Comparison of ENCODE assay signal across 22 cellular contexts in the genomic region with DNA sequence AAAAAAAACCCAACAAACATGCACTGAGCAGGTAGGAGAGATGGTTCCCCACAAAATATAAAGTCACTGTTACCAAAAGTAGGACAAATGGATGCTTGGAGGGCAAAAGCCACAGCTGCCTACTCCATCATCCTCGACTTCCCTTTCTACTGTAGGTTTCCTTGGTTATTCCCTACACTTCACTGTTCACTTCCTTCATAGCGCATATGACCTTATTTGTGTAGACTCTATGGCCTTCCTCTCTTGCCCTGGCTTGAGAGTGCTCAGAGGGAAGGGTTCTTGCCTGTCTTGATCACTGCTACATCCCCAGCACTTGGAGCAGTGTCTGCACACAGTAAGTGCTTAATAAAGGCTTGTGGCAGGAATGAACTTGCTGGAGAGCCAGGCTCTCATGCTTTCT. TPM values are rescaled to one million over a fixed set of nuclear protein-coding genes. Genes with fewer than 3 reads are reported as not detected.
DNase-seq lines count a peak whose midpoint lies in the region; ATAC-seq, FAIRE-seq and TF ChIP-seq lines count a peak whose summit lies in the region.
"Had no signal": no experiment of that assay in that cellular context is flagged by ENCODE, and none has a peak within 500 bp of the region (broad histone marks: within the 10 kb centered on the region; RNA-seq: fewer than 3 reads in every experiment).

No MANE protein-coding gene starts in this region.

- no peak overlapping the region for H3K9ac ChIP-seq in HCT116 (ENCODE audit: low read length)
- H3K9ac ChIP-seq in K562 (ENCODE audit: insufficient read depth in 1 of 2, low read depth in 2 of 2, low read length in 2 of 2): no peak overlapping the region
- no peak overlapping the region for H3K9ac ChIP-seq in endodermal cell (ENCODE audit: extremely low read depth, low read length, poor library complexity, severe bottlenecking)

- TF ChIP-seq EP300 in K562 (IDR thresholded peaks at IDR 0.05; ENCODE audit: low read length): no peak

- DNase-seq in HCT116 (ENCODE audit: low read depth, low spot score) (no peak), K562 (ENCODE audit: extremely low read depth in 1 of 4, low spot score in 3 of 4) (no peak), left lung (no peak), upper lobe of right lung (no peak), pancreas (no peak), endodermal cell (no peak)
- DNase-seq in effector memory CD4-positive, alpha-beta T cell: no peak
- DNase-seq: C1 segment of cervical spinal cord; Caco-2; CD4-positive, CD25-positive, alpha-beta regulatory T cell; CD8-positive, alpha-beta T cell; DMS153; DND-41 had no signal

- intact Hi-C loops in HCT116 (cut with micrococcal nuclease) (loop anchor here (5.0 kb wide), 1 partner anchor 108 kb away; no protein-coding TSS in a partner anchor), K562 (cut with micrococcal nuclease) (no loop called here), left lung (cut with DNase I) (no loop called here), upper lobe of right lung (cut with DNase I) (no loop called here), pancreas (cut with DNase I) (no loop called here)

- no peaks in the 10 kb centered on the region for H3K9me2 ChIP-seq in HCT116 (ENCODE audit: insufficient read depth)

- H3K27ac ChIP-seq in HCT116 (ENCODE audit: low read depth, low read length): no peak overlapping the region
- no peak overlapping the region for H3K27ac ChIP-seq in K562 (ENCODE audit: extremely low read depth, low read depth, low read length)
- H3K27ac ChIP-seq in left lung: no peak overlapping the region
- no peak overlapping the region for H3K27ac ChIP-seq in upper lobe of right lung
- H3K27ac ChIP-seq in effector memory CD4-positive, alpha-beta T cell (ENCODE audit: insufficient read depth, low read length, poor library complexity, severe bottlenecking): no peak overlapping the region
- H3K27ac ChIP-seq in pancreas: no peak overlapping the region
- no peak overlapping the region for H3K27ac ChIP-seq in endodermal cell (ENCODE audit: low read depth, low read length)

- FAIRE-seq in K562 (lab: Jason Lieb, UNC): no peak
- no peak for FAIRE-seq in pancreas (lab: Jason Lieb, UNC)
- FAIRE-seq: G401.6, GM12878, GM18507, H54 had no signal

- no peaks in the 10 kb centered on the region for H4K20me1 ChIP-seq in HCT116 (ENCODE audit: insufficient read depth)
- no peaks in the 10 kb centered on the region for H4K20me1 ChIP-seq in K562 (replicated peaks; ENCODE audit: control insufficient read depth, insufficient read depth, low read length)

- CTCF ChIA-PET in HCT116 (lab: Charles Lee) (interaction anchor here (1.7 kb wide), 1 partner anchor 12 kb away, joined by 4 read pairs; no protein-coding TSS in a partner anchor), K562 (lab: Yijun Ruan, JAX; ENCODE audit: low intra/inter-chr PET ratio) (no interaction called here)

- no peak overlapping the region for H3K27ac Mint-ChIP-seq in endodermal cell
- H3K27ac Mint-ChIP-seq: CD8-positive, alpha-beta T cell; GM23338 had no signal

- RAD21 ChIA-PET in HCT116 (lab: Charles Lee; ENCODE audit: low non-redundant PET in 1 of 2, low total read pairs in 2 of 2, uncharacterized antibody in 2 of 2, unreplicated experiment in 2 of 2): no interaction called here

- BruUV-seq in HCT116 (replicated peaks; lab: Mats Ljungman, UMichigan) (no TSS peak), K562 (replicated peaks; lab: Mats Ljungman, UMichigan) (no TSS peak)

- no peaks in the 10 kb centered on the region for H3K79me2 ChIP-seq in HCT116 (ENCODE audit: insufficient read depth, low read length)
- H3K79me2 ChIP-seq in K562 (ENCODE audit: control insufficient read depth, insufficient read depth, low read length): no peaks in the 10 kb centered on the region

- H3K4me3 ChIP-seq in HCT116 (replicated peaks in 1 of 2; ENCODE audit: low read depth in 1 of 2, low read length in 2 of 2): no peak overlapping the region
- no peak overlapping the region for H3K4me3 ChIP-seq in K562
- H3K4me3 ChIP-seq in left lung: no peak overlapping the region
- H3K4me3 ChIP-seq in upper lobe of right lung: no peak overlapping the region
- no peak overlapping the region for H3K4me3 ChIP-seq in effector memory CD4-positive, alpha-beta T cell (ENCODE audit: insufficient read depth, low read depth, low read length, poor library complexity, severe bottlenecking)
- H3K4me3 ChIP-seq in pancreas: no peak overlapping the region
- H3K4me3 ChIP-seq in endodermal cell (ENCODE audit: low read length): no peak overlapping the region
- H3K4me3 ChIP-seq: GM12878, GM23338, HAP-1 had no signal

- no peaks in the 10 kb centered on the region for H3K27me3 ChIP-seq in HCT116 (ENCODE audit: insufficient read depth, low read length)
- peaks cover 21 to 32% of the 10 kb centered on the region in 2 experiments for H3K27me3 ChIP-seq in K562 (ENCODE audit: control insufficient read depth in 2 of 2, insufficient read depth in 2 of 2, low read length in 2 of 2)
- H3K27me3 ChIP-seq in left lung: peaks cover 0 to 3% of the 10 kb centered on the region in 2 donors
- H3K27me3 ChIP-seq in upper lobe of right lung: no peaks in the 10 kb centered on the region
- H3K27me3 ChIP-seq in effector memory CD4-positive, alpha-beta T cell (replicated peaks; ENCODE audit: control insufficient read depth, insufficient read depth, low read length, poor library complexity, severe bottlenecking): no peaks in the 10 kb centered on the region
- no peaks in the 10 kb centered on the region for H3K27me3 ChIP-seq in pancreas
- no peaks in the 10 kb centered on the region for H3K27me3 ChIP-seq in endodermal cell (ENCODE audit: control insufficient read depth, insufficient read depth, low read length, poor library complexity, severe bottlenecking)

- TF ChIP-seq CTCF in HCT116 (IDR thresholded peaks at IDR 0.05 in 2 of 3, conservative IDR thresholded peaks at IDR 0.05 in 1 of 3; ENCODE audit: borderline replicate concordance in 1 of 3, insufficient read depth in 1 of 3, low read depth in 2 of 3, low read length in 2 of 3): no peak
- TF ChIP-seq CTCF in K562 (IDR thresholded peaks at IDR 0.05 in 2 of 3, conservative IDR thresholded peaks at IDR 0.05 in 1 of 3; ENCODE audit: insufficient read depth in 2 of 3, low read depth in 1 of 3, low read length in 3 of 3): no peak
- TF ChIP-seq CTCF in left lung (IDR thresholded peaks at IDR 0.05): no peak
- TF ChIP-seq CTCF in upper lobe of right lung (IDR thresholded peaks at IDR 0.05): no peak
- TF ChIP-seq CTCF in pancreas (IDR thresholded peaks at IDR 0.05): no peak
- TF ChIP-seq CTCF in endodermal cell (conservative IDR thresholded peaks at IDR 0.05): no peak

- H3K4me2 ChIP-seq in HCT116 (ENCODE audit: low read length) (peak overlapping the region; percentile 21; the same call in 1 of the 2 replicates), K562 (ENCODE audit: insufficient read depth, low read length) (no peak overlapping the region)
- H3K4me2 ChIP-seq: GM23338 had no signal

- H3K9me3 Mint-ChIP-seq in endodermal cell: no peaks in the 10 kb centered on the region
- H3K9me3 Mint-ChIP-seq: CD8-positive, alpha-beta T cell; GM23338 had no signal

- no peak for TF ChIP-seq POLR2A in HCT116 (IDR thresholded peaks at IDR 0.05; ENCODE audit: borderline replicate concordance, extremely low read depth, insufficient read depth, insufficient read length)
- TF ChIP-seq POLR2A in K562 (conservative IDR thresholded peaks at IDR 0.05): no peak

- H3K4me1 ChIP-seq in HCT116 (ENCODE audit: control insufficient read depth in 1 of 2, insufficient read depth in 2 of 2, low read length in 2 of 2): peaks cover 4 to 8% of the 10 kb centered on the region in 2 experiments
- H3K4me1 ChIP-seq in K562 (replicated peaks in 1 of 2; ENCODE audit: control insufficient read depth in 2 of 2, insufficient read depth in 2 of 2, low read length in 2 of 2): peaks cover 0 to 3% of the 10 kb centered on the region in 2 experiments; a peak in 2 of 5 replicates
- H3K4me1 ChIP-seq in left lung: no peaks in the 10 kb centered on the region
- H3K4me1 ChIP-seq in upper lobe of right lung: no peaks in the 10 kb centered on the region
- no peaks in the 10 kb centered on the region for H3K4me1 ChIP-seq in effector memory CD4-positive, alpha-beta T cell (ENCODE audit: control insufficient read depth, insufficient read depth, low read length, poor library complexity, severe bottlenecking)
- H3K4me1 ChIP-seq in pancreas: peaks cover 0 to 7% (median 0%) of the 10 kb centered on the region in 3 donors
- no peaks in the 10 kb centered on the region for H3K4me1 ChIP-seq in endodermal cell (ENCODE audit: control insufficient read depth, insufficient read depth, low read length)
- H3K4me1 ChIP-seq: HAP-1 had no signal

- no peaks in the 10 kb centered on the region for H3K4me1 Mint-ChIP-seq in endodermal cell
- H3K4me1 Mint-ChIP-seq: CD4-positive, CD25-positive, alpha-beta regulatory T cell; GM23338 had no signal

- TF ChIP-seq RAD21 in HCT116 (IDR thresholded peaks at IDR 0.05; ENCODE audit: low read depth) (no peak), K562 (CRISPR knock-in tag; conservative IDR thresholded peaks at IDR 0.05 in 1 of 2, IDR thresholded peaks at IDR 0.05 in 1 of 2) (no peak)

- H2AFZ ChIP-seq in HCT116 (ENCODE audit: low read depth, low read length, poor library complexity, severe bottlenecking) (no peak overlapping the region), K562 (ENCODE audit: low read depth, low read length) (no peak overlapping the region)
- H2AFZ ChIP-seq: GM23338 had no signal

- in situ Hi-C loops in K562 (cut with MboI): no loop called here

- ATAC-seq in HCT116 (no peak), K562 (no peak), left lung (peak; percentile 47), upper lobe of right lung (peak; percentile 93), pancreas (no peak), GM18498 (IDR thresholded peaks at IDR 0.05; ENCODE audit: unreplicated experiment) (no peak)
- ATAC-seq: CD8-positive, alpha-beta T cell; GM12878; GM23338 had no signal

- no peaks in the 10 kb centered on the region for H3K9me3 ChIP-seq in HCT116 (ENCODE audit: control insufficient read depth in 1 of 2, insufficient read depth in 1 of 2, low read depth in 1 of 2, low read length in 2 of 2)
- H3K9me3 ChIP-seq in K562 (replicated peaks; ENCODE audit: control insufficient read depth, insufficient read depth, low read depth, low read length): no peaks in the 10 kb centered on the region
- H3K9me3 ChIP-seq in left lung: no peaks in the 10 kb centered on the region
- no peaks in the 10 kb centered on the region for H3K9me3 ChIP-seq in upper lobe of right lung
- H3K9me3 ChIP-seq in effector memory CD4-positive, alpha-beta T cell (ENCODE audit: control insufficient read depth, low read length): no peaks in the 10 kb centered on the region
- H3K9me3 ChIP-seq in pancreas: no peaks in the 10 kb centered on the region
- H3K9me3 ChIP-seq in endodermal cell (ENCODE audit: control insufficient read depth, low read length): no peaks in the 10 kb centered on the region
- H3K9me3 ChIP-seq: Caco-2, HAP-1 had no signal

- H3K4me3 Mint-ChIP-seq in endodermal cell: no peak overlapping the region
- H3K4me3 Mint-ChIP-seq: CD4-positive, CD25-positive, alpha-beta regulatory T cell; CD8-positive, alpha-beta T cell; GM23338 had no signal

- WGBS in K562 (ENCODE audit: insufficient coverage, low coverage, missing lambda C conversion rate): 12% methylated on average over 2 of the region's 2 CpGs
- 75 to 78% methylated on average over 2 of the region's 2 CpGs for WGBS in pancreas, 2 donors
- 92 to 94% methylated on average over 2 of the region's 2 CpGs for WGBS in endodermal cell (ENCODE audit: insufficient coverage in 1 of 2, insufficient read length in 1 of 2), 2 experiments

- H3K27me3 Mint-ChIP-seq in endodermal cell (ENCODE audit: insufficient read depth): peaks cover 7% of the 10 kb centered on the region

- H3K36me3 ChIP-seq in HCT116 (ENCODE audit: control insufficient read depth in 1 of 2, insufficient read depth in 2 of 2, low read length in 2 of 2) (no peaks in the 10 kb centered on the region), K562 (ENCODE audit: control insufficient read depth, insufficient read depth, low read length) (no peaks in the 10 kb centered on the region), left lung (no peaks in the 10 kb centered on the region), upper lobe of right lung (no peaks in the 10 kb centered on the region), pancreas (no peaks in the 10 kb centered on the region), endodermal cell (ENCODE audit: control insufficient read depth, insufficient read depth, low read length) (no peaks in the 10 kb centered on the region)
- H3K36me3 ChIP-seq in effector memory CD4-positive, alpha-beta T cell (ENCODE audit: control insufficient read depth, insufficient read depth, low read length): no peaks in the 10 kb centered on the region
- H3K36me3 ChIP-seq: HAP-1 had no signal

- no peaks in the 10 kb centered on the region for H3K36me3 Mint-ChIP-seq in endodermal cell (ENCODE audit: low read depth)
- H3K36me3 Mint-ChIP-seq: CD4-positive, CD25-positive, alpha-beta regulatory T cell; CD8-positive, alpha-beta T cell had no signal

- no peaks in the 10 kb centered on the region for H3K9me1 ChIP-seq in K562 (ENCODE audit: control insufficient read depth, insufficient read depth, low read length)

- POLR2A ChIA-PET in HCT116 (lab: Charles Lee) (no interaction called here), K562 (lab: Yijun Ruan, JAX) (no interaction called here)

RNA-seq across cellular contexts. Expression of a gene that starts 14.6 kb away (rescaled TPM):
- total RNA-seq in HCT116 (2021; ENCODE audit: unreplicated experiment): 76.9 TPM
- polyA plus RNA-seq in HCT116 (2012): 25.0 and 39.1 TPM in 2 replicates
- total RNA-seq in K562 (2011; cell fraction: chromatin; rRNA removed; ENCODE audit: low replicate concordance): 0.90 and 1.7 TPM in 2 replicates
- total RNA-seq in K562 (2011; cell fraction: nucleolus; rRNA removed): 1.3 and 1.8 TPM in 2 replicates
- total RNA-seq in K562 (2011; cell fraction: nucleoplasm; rRNA removed): 1.3 TPM in 2 replicates
- total RNA-seq in K562 (2014; rRNA removed): 1.1 and 1.2 TPM in 2 replicates
- total RNA-seq in K562 (2014; rRNA removed; fragmentation: Illumina TruSeq; extraction: Trizol): 0.73 and 0.95 TPM in 2 replicates
- 0.26 and 0.47 TPM in 2 replicates for total RNA-seq in K562 (2015; rRNA removed; fragmentation: Illumina TruSeq; extraction: Trizol)
- 0.95 and 2.3 TPM in 2 replicates for total RNA-seq in K562 (2021)
- polyA plus RNA-seq in K562 (2011; rRNA removed): 0.98 and 1.9 TPM in 2 replicates
- 1.7 and 2.1 TPM in 2 replicates for polyA plus RNA-seq in K562 (2011; cell fraction: cytosol; rRNA removed)
- polyA plus RNA-seq in K562 (2011; cell fraction: nucleus; rRNA removed): 1.1 and 1.7 TPM in 2 replicates
- 0.29 and 0.94 TPM in 2 replicates for polyA plus RNA-seq in K562 (2012)
- 0.98 and 1.4 TPM in 2 replicates for polyA plus RNA-seq in K562 (2014; fragmentation: Illumina TruSeq; extraction: Trizol)
- under 1 TPM; 0.03 to 0.14 TPM for polyA plus RNA-seq in K562 (2014; fragmentation: Nextera tagmentation; extraction: Ambion mirVana)
- polyA plus RNA-seq in K562 (2014; rRNA removed): 0.97 and 1.3 TPM in 2 replicates
- polyA minus RNA-seq in K562 (2011; rRNA and poly(A)+ RNA removed): 0.32 and 0.90 TPM in 2 replicates
- 0.38 TPM in 1 of 2 replicates, not detected in the other for polyA minus RNA-seq in K562 (2011; cell fraction: cytosol; rRNA and poly(A)+ RNA removed)
- polyA minus RNA-seq in K562 (2011; cell fraction: nucleus; rRNA and poly(A)+ RNA removed): 0.81 and 1.1 TPM in 2 replicates
- 10 to 100 TPM; 23.4 to 27.7 TPM for total RNA-seq in left lung
- 16.2 TPM for total RNA-seq in upper lobe of right lung
- 10 to 100 TPM; 10.4 to 36.8 (median 18.4) TPM for total RNA-seq in pancreas
- 10 to 100 TPM; 42.1 to 48.2 TPM for polyA plus RNA-seq in pancreas
- 10 to 100 TPM; 14.3 to 21.2 TPM for total RNA-seq in endodermal cell
- 9.0 TPM for polyA plus RNA-seq in endodermal cell (2013, experiment 1 of 2)
- 8.0 TPM for polyA plus RNA-seq in endodermal cell (2013, experiment 2 of 2)
- total RNA-seq: CD4-positive, CD25-positive, alpha-beta regulatory T cell; CD8-positive, alpha-beta T cell had no signal
- polyA plus RNA-seq: CD4-positive, CD25-positive, alpha-beta regulatory T cell; GM12878 had no signal

RNA-seq across cellular contexts. Expression of a gene that starts 18.6 kb away (rescaled TPM):
- 23.0 TPM for total RNA-seq in HCT116 (2021; ENCODE audit: unreplicated experiment)
- 27.4 and 29.6 TPM in 2 replicates for polyA plus RNA-seq in HCT116 (2012)
- total RNA-seq in K562 (2011; cell fraction: chromatin; rRNA removed; ENCODE audit: low replicate concordance): 1.2 and 3.2 TPM in 2 replicates
- total RNA-seq in K562 (2011; cell fraction: nucleolus; rRNA removed): 2.0 and 2.1 TPM in 2 replicates
- 1.5 and 1.8 TPM in 2 replicates for total RNA-seq in K562 (2011; cell fraction: nucleoplasm; rRNA removed)
- total RNA-seq in K562 (2014; rRNA removed): 0.73 and 2.6 TPM in 2 replicates
- total RNA-seq in K562 (2014; rRNA removed; fragmentation: Illumina TruSeq; extraction: Trizol): 0.62 and 0.73 TPM in 2 replicates
- 0.53 and 0.83 TPM in 2 replicates for total RNA-seq in K562 (2015; rRNA removed; fragmentation: Illumina TruSeq; extraction: Trizol)
- 1.9 and 2.4 TPM in 2 replicates for total RNA-seq in K562 (2021)
- polyA plus RNA-seq in K562 (2011; rRNA removed): 1.4 and 4.8 TPM in 2 replicates
- 4.7 and 4.9 TPM in 2 replicates for polyA plus RNA-seq in K562 (2011; cell fraction: cytosol; rRNA removed)
- polyA plus RNA-seq in K562 (2011; cell fraction: nucleus; rRNA removed): 3.2 and 3.7 TPM in 2 replicates
- 1.2 and 3.1 TPM in 2 replicates for polyA plus RNA-seq in K562 (2012)
- polyA plus RNA-seq in K562 (2014; fragmentation: Illumina TruSeq; extraction: Trizol): 1.3 and 1.9 TPM in 2 replicates
- under 1 TPM; 0.38 to 0.48 TPM for polyA plus RNA-seq in K562 (2014; fragmentation: Nextera tagmentation; extraction: Ambion mirVana)
- polyA plus RNA-seq in K562 (2014; rRNA removed): 1.0 and 1.3 TPM in 2 replicates
- polyA minus RNA-seq in K562 (2011; rRNA and poly(A)+ RNA removed): 2.2 and 4.5 TPM in 2 replicates
- polyA minus RNA-seq in K562 (2011; cell fraction: cytosol; rRNA and poly(A)+ RNA removed): 2.3 and 3.9 TPM in 2 replicates
- polyA minus RNA-seq in K562 (2011; cell fraction: nucleus; rRNA and poly(A)+ RNA removed): 0.81 and 1.4 TPM in 2 replicates
- total RNA-seq in left lung: 10 to 100 TPM in 1 of 2 donors, 1 to 10 TPM in 1; 8.6 to 12.1 TPM
- total RNA-seq in upper lobe of right lung: 10.5 TPM
- total RNA-seq in pancreas: 10 to 100 TPM in 2 of 6 donors, 1 to 10 TPM in 4; 7.2 to 11.7 (median 8.9) TPM
- polyA plus RNA-seq in pancreas: 10 to 100 TPM in 1 of 2 donors, 1 to 10 TPM in 1; 8.8 to 13.7 TPM
- total RNA-seq in endodermal cell: 10 to 100 TPM; 17.2 to 22.7 TPM
- 3.1 TPM for polyA plus RNA-seq in endodermal cell (2013, experiment 1 of 2)
- polyA plus RNA-seq in endodermal cell (2013, experiment 2 of 2): 2.4 TPM
- total RNA-seq: A172, A673, GM12878 had no signal

RNA-seq across cellular contexts. Expression of a gene that starts 33.8 kb away (rescaled TPM):
- 5.7 TPM for total RNA-seq in HCT116 (2021; ENCODE audit: unreplicated experiment)
- 5.8 and 6.0 TPM in 2 replicates for polyA plus RNA-seq in HCT116 (2012)
- 0.62 and 1.6 TPM in 2 replicates for total RNA-seq in K562 (2011; cell fraction: chromatin; rRNA removed; ENCODE audit: low replicate concordance)
- total RNA-seq in K562 (2011; cell fraction: nucleolus; rRNA removed): 1.7 and 2.0 TPM in 2 replicates
- 1.1 and 1.4 TPM in 2 replicates for total RNA-seq in K562 (2011; cell fraction: nucleoplasm; rRNA removed)
- 1.3 and 2.9 TPM in 2 replicates for total RNA-seq in K562 (2014; rRNA removed)
- total RNA-seq in K562 (2014; rRNA removed; fragmentation: Illumina TruSeq; extraction: Trizol): 0.25 and 0.29 TPM in 2 replicates
- total RNA-seq in K562 (2015; rRNA removed; fragmentation: Illumina TruSeq; extraction: Trizol): 0.60 and 0.83 TPM in 2 replicates
- total RNA-seq in K562 (2021): 1.6 and 1.7 TPM in 2 replicates
- polyA plus RNA-seq in K562 (2011; rRNA removed): 0.39 and 0.61 TPM in 2 replicates
- polyA plus RNA-seq in K562 (2011; cell fraction: cytosol; rRNA removed): 0.77 and 0.98 TPM in 2 replicates
- polyA plus RNA-seq in K562 (2011; cell fraction: nucleus; rRNA removed): 0.44 and 0.67 TPM in 2 replicates
- polyA plus RNA-seq in K562 (2012): 0.77 and 0.80 TPM in 2 replicates
- 0.48 and 0.54 TPM in 2 replicates for polyA plus RNA-seq in K562 (2014; fragmentation: Illumina TruSeq; extraction: Trizol)
- polyA plus RNA-seq in K562 (2014; fragmentation: Nextera tagmentation; extraction: Ambion mirVana): under 1 TPM in 1 of 2 experiments, not detected in 1; 0.07 TPM
- polyA plus RNA-seq in K562 (2014; rRNA removed): 0.93 TPM in 2 replicates
- 0.42 and 0.84 TPM in 2 replicates for polyA minus RNA-seq in K562 (2011; rRNA and poly(A)+ RNA removed)
- polyA minus RNA-seq in K562 (2011; cell fraction: cytosol; rRNA and poly(A)+ RNA removed): 0.48 and 1.1 TPM in 2 replicates
- polyA minus RNA-seq in K562 (2011; cell fraction: nucleus; rRNA and poly(A)+ RNA removed): 0.81 and 1.2 TPM in 2 replicates
- total RNA-seq in left lung: 10 to 100 TPM; 22.9 to 27.3 TPM
- total RNA-seq in upper lobe of right lung: 29.1 TPM
- 1 to 10 TPM in 1 of 6 donors, under 1 TPM in 5; 0.08 to 2.0 (median 0.61) TPM for total RNA-seq in pancreas
- polyA plus RNA-seq in pancreas: 1 to 10 TPM; 1.3 to 3.3 TPM
- total RNA-seq in endodermal cell: 10 to 100 TPM in 1 of 2 donors, 1 to 10 TPM in 1; 9.4 to 19.0 TPM
- polyA plus RNA-seq in endodermal cell (2013, experiment 1 of 2): 8.7 TPM
- polyA plus RNA-seq in endodermal cell (2013, experiment 2 of 2): 7.7 TPM
- total RNA-seq: CD4-positive, CD25-positive, alpha-beta regulatory T cell; CD8-positive, alpha-beta T cell had no signal
- polyA plus RNA-seq: CD4-positive, CD25-positive, alpha-beta regulatory T cell had no signal

RNA-seq across cellular contexts. Expression of a gene that starts 57.4 kb away (rescaled TPM):
- total RNA-seq in HCT116 (2021; ENCODE audit: unreplicated experiment): 119 TPM
- polyA plus RNA-seq in HCT116 (2012): 105 and 121 TPM in 2 replicates
- 70.9 and 112 TPM in 2 replicates for total RNA-seq in K562 (2011; cell fraction: chromatin; rRNA removed; ENCODE audit: low replicate concordance)
- total RNA-seq in K562 (2011; cell fraction: nucleolus; rRNA removed): 73.0 and 85.1 TPM in 2 replicates
- 71.2 and 76.6 TPM in 2 replicates for total RNA-seq in K562 (2011; cell fraction: nucleoplasm; rRNA removed)
- total RNA-seq in K562 (2014; rRNA removed): 234 and 265 TPM in 2 replicates
- total RNA-seq in K562 (2014; rRNA removed; fragmentation: Illumina TruSeq; extraction: Trizol): 83.1 and 86.9 TPM in 2 replicates
- 156 and 157 TPM in 2 replicates for total RNA-seq in K562 (2015; rRNA removed; fragmentation: Illumina TruSeq; extraction: Trizol)
- 160 and 170 TPM in 2 replicates for total RNA-seq in K562 (2021)
- polyA plus RNA-seq in K562 (2011; rRNA removed): 42.5 and 59.7 TPM in 2 replicates
- polyA plus RNA-seq in K562 (2011; cell fraction: cytosol; rRNA removed): 49.6 and 54.7 TPM in 2 replicates
- polyA plus RNA-seq in K562 (2011; cell fraction: nucleus; rRNA removed): 56.8 and 59.7 TPM in 2 replicates
- polyA plus RNA-seq in K562 (2012): 171 and 247 TPM in 2 replicates
- polyA plus RNA-seq in K562 (2014; fragmentation: Illumina TruSeq; extraction: Trizol): 202 and 219 TPM in 2 replicates
- 10 to 100 TPM in 1 of 2 experiments, 1 to 10 TPM in 1; 9.8 to 18.1 TPM for polyA plus RNA-seq in K562 (2014; fragmentation: Nextera tagmentation; extraction: Ambion mirVana)
- polyA plus RNA-seq in K562 (2014; rRNA removed): 126 and 149 TPM in 2 replicates
- polyA minus RNA-seq in K562 (2011; rRNA and poly(A)+ RNA removed): 42.3 and 52.0 TPM in 2 replicates
- 79.7 and 80.2 TPM in 2 replicates for polyA minus RNA-seq in K562 (2011; cell fraction: cytosol; rRNA and poly(A)+ RNA removed)
- polyA minus RNA-seq in K562 (2011; cell fraction: nucleus; rRNA and poly(A)+ RNA removed): 19.4 and 28.9 TPM in 2 replicates
- 10 to 100 TPM; 56.2 to 65.8 TPM for total RNA-seq in left lung
- 49.6 TPM for total RNA-seq in upper lobe of right lung
- 10 to 100 TPM; 25.6 to 42.5 (median 31.5) TPM for total RNA-seq in pancreas
- 10 to 100 TPM; 42.8 to 54.1 TPM for polyA plus RNA-seq in pancreas
- 100 to 1,000 TPM; 103 to 120 TPM for total RNA-seq in endodermal cell
- polyA plus RNA-seq in endodermal cell (2013, experiment 1 of 2): 84.1 TPM
- polyA plus RNA-seq in endodermal cell (2013, experiment 2 of 2): 80.0 TPM

Comparison
In these comparisons a context has a peak if more than half of its experiments do, and no peak if none do; other contexts are left out.
1. ATAC-seq: peak in left lung (single experiment) and upper lobe of right lung (single experiment); none in HCT116 (single experiment), K562 (single experiment), pancreas (0 of 4) and GM18498 (single experiment).